ENCODE assay signal across 8 cellular contexts in genomic region chr1:120354618-120355184, GRCh38.
DNase-seq lines count a peak whose midpoint lies in the region; ATAC-seq and TF ChIP-seq lines count a peak whose summit lies in the region.
"Not testable (repeated sequence)": the region's sequence is repeated elsewhere in the genome, so short reads cannot be mapped to it uniquely, and the experiment has no call there.

No MANE protein-coding gene starts in this region.

- H3K36me3 ChIP-seq in uterus, result not testable (repeated sequence)

- intact Hi-C loops in posterior cingulate gyrus (cut with DNase I); uterus (cut with DNase I; ENCODE audit: low total_unique reads): not testable (repeated sequence)

- not testable (repeated sequence) for H3K27me3 ChIP-seq in uterus

- H3K9me3 ChIP-seq in uterus, result not testable (repeated sequence)

- peak overlapping the region; percentile 44 for H3K27ac ChIP-seq in caudate nucleus (ENCODE audit: low read depth, low read length)
- peak overlapping the region in 1 of 2 donors; percentile 73 for H3K27ac ChIP-seq in uterus

- H3K4me1 ChIP-seq in uterus, result not testable (repeated sequence)

- TF ChIP-seq CTCF in uterus (IDR thresholded peaks at IDR 0.05), result not testable (repeated sequence)

- peak; percentile 93 for ATAC-seq in GM18511 (IDR thresholded peaks at IDR 0.05; ENCODE audit: unreplicated experiment)
- peak; percentile 92 for ATAC-seq in HG02870 (IDR thresholded peaks at IDR 0.05; ENCODE audit: unreplicated experiment)

- H3K4me3 ChIP-seq in iPS-11a (ENCODE audit: low read depth, low read length), result peak overlapping the region; percentile 1
- peak overlapping the region; percentile 17 to 22 for H3K4me3 ChIP-seq in uterus

- DNase-seq in NCI-H345 (lab: John Stamatoyannopoulos, UW), result peak; percentile 40
- DNase-seq in activated CD4-positive, alpha-beta T cell treated with anti-CD3 and anti-CD28 coated beads, Interleukin-2, amount 50 U/mL, for 24 hours (ENCODE audit: low read depth in 1 of 2, low spot score in 1 of 2), result peak; percentile 31 to 48
- peak in 29 of 61 donors; percentile 6 to 69 (median 48) for DNase-seq in caudate nucleus (lab: John Stamatoyannopoulos, UW)
- DNase-seq in posterior cingulate gyrus, result peak; percentile 28 to 91 (median 47)
- DNase-seq in uterus, result peak; percentile 31 to 50

- not testable (repeated sequence) for TF ChIP-seq POLR2A in uterus (IDR thresholded peaks at IDR 0.05)
